ENCODE assay signal across 9 cellular contexts in the genomic region with DNA sequence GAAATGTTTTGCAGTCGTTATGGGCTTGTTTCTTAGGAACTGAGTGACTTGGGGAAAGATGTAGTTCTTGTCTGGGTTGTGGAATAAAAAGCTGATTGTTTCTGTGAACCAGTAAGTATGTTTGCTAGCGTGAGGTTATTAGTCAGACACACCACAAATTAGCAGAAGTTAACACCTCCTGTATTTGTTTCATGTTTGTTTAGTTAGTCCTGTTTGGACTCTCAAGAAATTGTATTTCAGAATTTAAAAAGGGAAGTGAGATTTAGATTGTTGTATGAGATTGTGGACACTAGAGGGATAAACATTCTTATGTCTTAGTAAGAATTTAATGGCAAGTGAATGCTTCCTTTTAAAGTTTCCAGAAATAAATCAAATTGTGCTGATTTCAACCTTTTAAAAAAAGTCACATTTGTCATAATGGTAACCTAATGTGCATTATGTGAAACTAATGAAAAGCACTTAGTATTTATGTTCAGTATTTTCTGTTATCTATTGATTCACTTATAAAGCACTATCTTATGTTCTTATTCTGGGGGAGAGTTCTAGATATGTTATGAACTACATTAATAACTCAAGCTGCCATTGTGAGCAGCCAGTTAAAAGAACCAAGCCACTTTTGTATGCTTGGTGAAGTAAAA. TPM values are rescaled to one million over a fixed set of nuclear protein-coding genes. Genes with fewer than 3 reads are reported as not detected.
DNase-seq lines count a peak whose midpoint lies in the region; ATAC-seq and TF ChIP-seq lines count a peak whose summit lies in the region.
"Had no signal": no experiment of that assay in that cellular context is flagged by ENCODE, and none has a peak within 500 bp of the region (broad histone marks: within the 10 kb centered on the region; RNA-seq: fewer than 3 reads in every experiment).

No MANE protein-coding gene starts in this region.

- peak; percentile 49 for DNase-seq in GM13977 (ENCODE audit: low spot score)
- peak; percentile 37 for DNase-seq in NB4 (ENCODE audit: low read depth)
- DNase-seq in foreskin fibroblast, result peak in 1 of 2 donors; percentile 25
- no peak for DNase-seq in T-helper 9 cell
- DNase-seq in superior temporal gyrus (ENCODE audit: extremely low spot score), result no peak
- DNase-seq in activated CD4-positive, alpha-beta memory T cell treated with anti-CD3 and anti-CD28 coated beads for 36 hours, result no peak
- no peak for DNase-seq in HuH-7.5 (ENCODE audit: low spot score)
- DNase-seq: heart left ventricle had no signal

- CTCF ChIA-PET in activated CD4-positive, alpha-beta memory T cell treated with anti-CD3 and anti-CD28 coated beads for 36 hours (lab: Charles Lee), result no interaction called here

- H3K27ac Mint-ChIP-seq in activated CD4-positive, alpha-beta memory T cell treated with anti-CD3 and anti-CD28 coated beads for 36 hours, result no peak overlapping the region

- no peak overlapping the region for H3K4me3 ChIP-seq in NB4 (ENCODE audit: low read depth, low read length)
- no peak overlapping the region for H3K4me3 ChIP-seq in foreskin fibroblast (ENCODE audit: low read depth in 1 of 2, low read length in 2 of 2)
- H3K4me3 ChIP-seq: heart left ventricle had no signal

- TF ChIP-seq CTCF in GM13977 (IDR thresholded peaks at IDR 0.05; ENCODE audit: extremely low read depth, insufficient read depth, missing control alignments), result peak; percentile 2
- TF ChIP-seq CTCF in NB4 (IDR thresholded peaks at IDR 0.05; ENCODE audit: low read depth, low read length), result no peak
- TF ChIP-seq CTCF in foreskin fibroblast (IDR thresholded peaks at IDR 0.05; ENCODE audit: low read depth, low read length), result peak; percentile 24

- ATAC-seq in HG02571 (IDR thresholded peaks at IDR 0.05; ENCODE audit: unreplicated experiment), result peak; percentile 96

- TF ChIP-seq POLR2A in NB4 (IDR thresholded peaks at IDR 0.05; ENCODE audit: extremely low read depth, insufficient read length), result no peak

- H3K9me3 Mint-ChIP-seq in activated CD4-positive, alpha-beta memory T cell treated with anti-CD3 and anti-CD28 coated beads for 36 hours, result no peaks in the 10 kb centered on the region

- POLR2A ChIA-PET in activated CD4-positive, alpha-beta memory T cell treated with anti-CD3 and anti-CD28 coated beads for 36 hours (lab: Charles Lee), result no interaction called here

- H3K4me3 Mint-ChIP-seq in activated CD4-positive, alpha-beta memory T cell treated with anti-CD3 and anti-CD28 coated beads for 36 hours, result no peak overlapping the region

- in situ Hi-C loops in GM13977 (cut with MboI; ENCODE audit: low pct_unique_long_range_greater_than_20kb, low sequenced_read_pairs, unreplicated experiment), result no loop called here

- no peaks in the 10 kb centered on the region for H3K36me3 Mint-ChIP-seq in activated CD4-positive, alpha-beta memory T cell treated with anti-CD3 and anti-CD28 coated beads for 36 hours

- H3K27me3 Mint-ChIP-seq in activated CD4-positive, alpha-beta memory T cell treated with anti-CD3 and anti-CD28 coated beads for 36 hours, result no peaks in the 10 kb centered on the region

- H3K4me1 Mint-ChIP-seq in activated CD4-positive, alpha-beta memory T cell treated with anti-CD3 and anti-CD28 coated beads for 36 hours (ENCODE audit: low read depth), result peaks cover 4% of the 10 kb centered on the region

- intact Hi-C loops in activated CD4-positive, alpha-beta memory T cell treated with anti-CD3 and anti-CD28 coated beads for 36 hours (cut with micrococcal nuclease), result no loop called here

RNA-seq across cellular contexts. Expression of a gene that starts 25.6 kb away (rescaled TPM):
- total RNA-seq in activated CD4-positive, alpha-beta memory T cell treated with anti-CD3 and anti-CD28 coated beads for 36 hours, result 1 to 10 TPM; 2.8 to 3.0 TPM

RNA-seq across cellular contexts. Expression of a gene that starts 47.1 kb away (rescaled TPM):
- total RNA-seq in activated CD4-positive, alpha-beta memory T cell treated with anti-CD3 and anti-CD28 coated beads for 36 hours, result 10 to 100 TPM; 27.5 to 27.9 TPM

Comparison
In these comparisons a context has a peak if more than half of its experiments do, and no peak if none do; other contexts are left out.
1. DNase-seq: peak in GM13977 (single experiment) and NB4 (single experiment); none in T-helper 9 cell (single experiment), superior temporal gyrus (single experiment), activated CD4-positive, alpha-beta memory T cell treated with anti-CD3 and anti-CD28 coated beads for 36 hours (single experiment) and HuH-7.5 (single experiment).